In the genomic region with DNA sequence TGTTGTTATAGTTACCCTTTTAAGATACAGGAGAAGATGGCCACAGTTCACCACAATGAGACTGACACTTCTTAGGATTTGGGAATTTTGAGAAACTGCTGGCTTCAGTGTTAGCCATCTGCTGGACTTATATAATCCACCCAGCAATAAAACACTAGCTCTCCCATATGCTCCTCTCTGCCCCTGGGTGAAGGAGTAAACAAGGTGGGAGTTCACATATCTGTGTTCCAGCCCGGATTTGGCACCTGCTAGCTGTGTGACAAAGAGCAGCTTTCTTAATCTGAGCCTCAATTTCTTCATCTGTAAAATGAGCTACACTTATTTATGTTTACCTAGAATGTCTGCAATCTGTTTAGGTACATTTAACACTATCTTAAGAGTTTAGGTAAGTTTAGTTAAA, we compare ENCODE assay signal across 25 cellular contexts.
A peak's percentile ranks its signal among the peaks of the same experiment; 100 is the strongest.
DNase-seq lines count a peak whose midpoint lies in the region; ATAC-seq and TF ChIP-seq lines count a peak whose summit lies in the region.
"Had no signal": no experiment of that assay in that cellular context is flagged by ENCODE, and none has a peak within 500 bp of the region (broad histone marks: within the 10 kb centered on the region; RNA-seq: fewer than 3 reads in every experiment).

No MANE protein-coding gene starts in this region.

- H3K27ac ChIP-seq in esophagus muscularis mucosa (replicated peaks in 1 of 4) (no peak overlapping the region), psoas muscle (no peak overlapping the region)
- H3K27ac ChIP-seq: ascending aorta; BLaER1 treated with 17β-estradiol and CSF1 and Interleukin-3, amounts not matched to agents 10 nM and 100 nM; coronary artery; lower lobe of right lung; upper lobe of right lung had no signal

- H3K4me1 ChIP-seq in esophagus muscularis mucosa (no peaks in the 10 kb centered on the region), psoas muscle (peaks cover 6% of the 10 kb centered on the region)
- H3K4me1 ChIP-seq: ascending aorta, lower lobe of right lung, upper lobe of right lung had no signal

- in situ Hi-C loops in G401 (cut with HindIII; ENCODE audit: low sequenced_read_pairs) = no loop called here

- intact Hi-C loops in esophagus muscularis mucosa (cut with DNase I) (no loop called here), psoas muscle (cut with DNase I) (loop anchor here in 1 of 2 donors (5.0 kb wide), 1 partner anchor 36 kb away; no protein-coding TSS in a partner anchor), sciatic nerve (cut with DNase I) (no loop called here)

- H3K9me3 Mint-ChIP-seq in endothelial cell (ENCODE audit: unreplicated experiment) = no peaks in the 10 kb centered on the region
- H3K9me3 Mint-ChIP-seq: natural killer cell treated with Interleukin-12 subunit alpha and Interleukin-12 subunit beta and Interleukin-15 and Interleukin-18, amount 100 ng/mL, for 72 hours; stimulated activated memory B cell treated with anti-CD40 and anti-IgM and Interleukin-4, amounts not matched to agents 10 μg/mL and 1 μg/mL and 100 μg/mL, for 72 hours had no signal

- no peaks in the 10 kb centered on the region for H3K9me3 ChIP-seq in esophagus muscularis mucosa
- H3K9me3 ChIP-seq in psoas muscle = no peaks in the 10 kb centered on the region
- H3K9me3 ChIP-seq: ascending aorta, lower lobe of right lung, upper lobe of right lung had no signal

- DNase-seq in G401 (ENCODE audit: low spot score) = peak; percentile 91
- peak; percentile 59 for DNase-seq in NCI-H446 treated with DMSO at 0.1 percent for 48 hours (lab: John Stamatoyannopoulos, UW)
- peak; percentile 60 for DNase-seq in esophagus muscularis mucosa (ENCODE audit: extremely low spot score)
- DNase-seq in psoas muscle = no peak
- DNase-seq in SK-N-DZ (ENCODE audit: low spot score) = no peak
- DNase-seq in GM10266 (ENCODE audit: extremely low spot score) = no peak
- DNase-seq in endothelial cell (ENCODE audit: low spot score) = no peak
- no peak for DNase-seq in sciatic nerve (ENCODE audit: low spot score)
- DNase-seq: activated CD4-positive, alpha-beta T cell treated with anti-CD3 and anti-CD28 coated beads for 36 hours; activated effector memory CD4-positive, alpha-beta T cell treated with Interleukin-2 at 50 U/mL for 16 hours; DMS79; effector memory CD4-positive, alpha-beta T cell; GF-D8; lower lobe of right lung; NCI-H526 treated with DMSO at 0.1 percent for 48 hours; SHP77 treated with DMSO at 0.1 percent for 48 hours; SW 1271; upper lobe of right lung had no signal

- H3K27ac Mint-ChIP-seq in endothelial cell (ENCODE audit: unreplicated experiment) = no peak overlapping the region
- H3K27ac Mint-ChIP-seq: activated CD4-positive, alpha-beta T cell treated with anti-CD3 and anti-CD28 coated beads for 36 hours; activated naive CD8-positive, alpha-beta T cell; natural killer cell treated with Interleukin-12 subunit alpha and Interleukin-12 subunit beta and Interleukin-15 and Interleukin-18, amount 100 ng/mL, for 72 hours; stimulated activated memory B cell treated with anti-CD40 and anti-IgM and Interleukin-4, amounts not matched to agents 10 μg/mL and 1 μg/mL and 100 μg/mL, for 72 hours had no signal

- 82% methylated on average over 1 of the region's 1 CpG for WGBS in esophagus muscularis mucosa
- WGBS in psoas muscle, 3 donors = 60 to 74% (median 67%) methylated on average over 1 of the region's 1 CpG

- H3K4me3 Mint-ChIP-seq in endothelial cell (ENCODE audit: unreplicated experiment) = no peak overlapping the region
- H3K4me3 Mint-ChIP-seq: activated CD4-positive, alpha-beta T cell treated with anti-CD3 and anti-CD28 coated beads for 36 hours; activated naive CD8-positive, alpha-beta T cell; natural killer cell treated with Interleukin-12 subunit alpha and Interleukin-12 subunit beta and Interleukin-15 and Interleukin-18, amount 100 ng/mL, for 72 hours; stimulated activated memory B cell treated with anti-CD40 and anti-IgM and Interleukin-4, amounts not matched to agents 10 μg/mL and 1 μg/mL and 100 μg/mL, for 72 hours had no signal

- no peak for TF ChIP-seq EP300 in esophagus muscularis mucosa (IDR thresholded peaks at IDR 0.05)

- peaks cover 14% of the 10 kb centered on the region for H3K36me3 Mint-ChIP-seq in endothelial cell (ENCODE audit: low read depth, unreplicated experiment)
- H3K36me3 Mint-ChIP-seq: activated naive CD8-positive, alpha-beta T cell; stimulated activated memory B cell treated with anti-CD40 and anti-IgM and Interleukin-4, amounts not matched to agents 10 μg/mL and 1 μg/mL and 100 μg/mL, for 72 hours had no signal

- H3K27me3 Mint-ChIP-seq in endothelial cell (ENCODE audit: unreplicated experiment) = peaks cover 2% of the 10 kb centered on the region
- H3K27me3 Mint-ChIP-seq: activated CD4-positive, alpha-beta T cell treated with anti-CD3 and anti-CD28 coated beads for 36 hours; activated naive CD8-positive, alpha-beta T cell; stimulated activated memory B cell treated with anti-CD40 and anti-IgM and Interleukin-4, amounts not matched to agents 10 μg/mL and 1 μg/mL and 100 μg/mL, for 72 hours had no signal

- peak in 3 of 4 donors; percentile 46 to 52 (median 49) for ATAC-seq in psoas muscle
- no peak for ATAC-seq in sciatic nerve
- ATAC-seq: activated CD4-positive, alpha-beta T cell treated with anti-CD3 and anti-CD28 coated beads for 36 hours; lower lobe of right lung; natural killer cell treated with Interleukin-12 subunit alpha and Interleukin-12 subunit beta and Interleukin-15 and Interleukin-18, amount 100 ng/mL, for 72 hours; Panc1; stimulated activated memory B cell treated with anti-CD40 and anti-IgM and Interleukin-4, amounts not matched to agents 10 μg/mL and 1 μg/mL and 100 μg/mL, for 72 hours; upper lobe of right lung had no signal

- H3K27me3 ChIP-seq in esophagus muscularis mucosa (no peaks in the 10 kb centered on the region), psoas muscle (ENCODE audit: insufficient read depth in 3 of 3, low read length in 2 of 3) (no peaks in the 10 kb centered on the region)
- H3K27me3 ChIP-seq: ascending aorta; BLaER1 treated with 17β-estradiol and CSF1 and Interleukin-3, amounts not matched to agents 10 nM and 100 nM; upper lobe of right lung had no signal

- TF ChIP-seq CTCF in esophagus muscularis mucosa (IDR thresholded peaks at IDR 0.05) = no peak
- no peak for TF ChIP-seq CTCF in psoas muscle (IDR thresholded peaks at IDR 0.05)
- TF ChIP-seq CTCF in GM10266 (IDR thresholded peaks at IDR 0.05; ENCODE audit: control insufficient read depth, insufficient read depth, low read depth, missing control alignments) = no peak
- no peak for TF ChIP-seq CTCF in endothelial cell (IDR thresholded peaks at IDR 0.05; ENCODE audit: unreplicated experiment)

- H3K36me3 ChIP-seq in esophagus muscularis mucosa (no peaks in the 10 kb centered on the region), psoas muscle (ENCODE audit: insufficient read depth in 1 of 2, low read depth in 1 of 2) (no peaks in the 10 kb centered on the region)
- H3K36me3 ChIP-seq: ascending aorta; BLaER1 treated with 17β-estradiol and CSF1 and Interleukin-3, amounts not matched to agents 10 nM and 100 nM; lower lobe of right lung; upper lobe of right lung had no signal

- H3K4me1 Mint-ChIP-seq in endothelial cell (ENCODE audit: unreplicated experiment) = peaks cover 2% of the 10 kb centered on the region

- TF ChIP-seq POLR2A in esophagus muscularis mucosa (IDR thresholded peaks at IDR 0.05; ENCODE audit: low read depth) = no peak

- H3K4me3 ChIP-seq in esophagus muscularis mucosa (no peak overlapping the region), psoas muscle (no peak overlapping the region)
- H3K4me3 ChIP-seq: ascending aorta; BLaER1 treated with 17β-estradiol and CSF1 and Interleukin-3, amounts not matched to agents 10 nM and 100 nM; coronary artery; lower lobe of right lung; upper lobe of right lung had no signal

Comparison
In these comparisons a context has a peak if more than half of its experiments do, and no peak if none do; other contexts are left out.
1. DNase-seq: peak in G401 (single experiment), NCI-H446 treated with DMSO at 0.1 percent for 48 hours (single experiment) and esophagus muscularis mucosa (single experiment); none in psoas muscle (0 of 2), SK-N-DZ (single experiment), GM10266 (single experiment), endothelial cell (single experiment) and sciatic nerve (single experiment).